In genomic region chr5:14728109-14728938, GRCh38 we compare ENCODE assay signal across 10 cellular contexts.
DNase-seq lines count a peak whose midpoint lies in the region; ATAC-seq, FAIRE-seq and TF ChIP-seq lines count a peak whose summit lies in the region.
"Had no signal": no experiment of that assay in that cellular context is flagged by ENCODE, and none has a peak within 500 bp of the region (broad histone marks: within the 10 kb centered on the region; RNA-seq: fewer than 3 reads in every experiment).

No MANE protein-coding gene starts in this region.

- DNase-seq in C1 segment of cervical spinal cord (lab: John Stamatoyannopoulos, UW): peak in 11 of 14 donors; percentile 44 to 88 (median 76)
- peak; percentile 20 for DNase-seq in NCI-H2227 treated with DMSO at 0.1 percent for 48 hours (lab: John Stamatoyannopoulos, UW)
- DNase-seq in head of caudate nucleus: peak; percentile 64 to 95 (median 87)
- DNase-seq in mucosa of gallbladder (ENCODE audit: low spot score): peak; percentile 77
- DNase-seq in GM12891 (ENCODE audit: insufficient read length, low spot score): no peak
- DNase-seq in NCI-H187 (lab: John Stamatoyannopoulos, UW): no peak
- DNase-seq: activated B cell treated with CpG ODN at 0.5 μM for 24 hours had no signal

- TF ChIP-seq POLR2A in GM12891 (IDR thresholded peaks at IDR 0.05; ENCODE audit: low read depth, low read length): no peak

- intact Hi-C loops in head of caudate nucleus (cut with DNase I): no loop called here

- no peak for FAIRE-seq in GM12891 (lab: Jason Lieb, UNC)

- no peak for ATAC-seq in HG03025 (IDR thresholded peaks at IDR 0.05; ENCODE audit: low FRiP score, unreplicated experiment)
- no peak for ATAC-seq in GM21786 (IDR thresholded peaks at IDR 0.05; ENCODE audit: unreplicated experiment)
- ATAC-seq: activated T-helper 17 cell treated with anti-CD3 and anti-CD28 coated beads, Interleukin-2, amount 50 U/mL, for 72 hours had no signal

TF ChIP-seq in GM12891, 5 proteins besides CTCF, POLR2A, EP300 and RAD21:
- TF ChIP-seq SPI1 (IDR thresholded peaks at IDR 0.05; ENCODE audit: low read depth, low read length): no peak
- TF ChIP-seq PAX5 (IDR thresholded peaks at IDR 0.05; ENCODE audit: insufficient read depth, low read length, severe bottlenecking): no peak
- no peak for TF ChIP-seq POLR2AphosphoS5 (IDR thresholded peaks at IDR 0.05; ENCODE audit: low read depth, low read length)
- TF ChIP-seq POU2F2 (IDR thresholded peaks at IDR 0.05; ENCODE audit: low read depth, low read length): no peak
- no peak for TF ChIP-seq TAF1 (IDR thresholded peaks at IDR 0.05; ENCODE audit: low read depth, low read length)

Comparison
In these comparisons a context has a peak if more than half of its experiments do, and no peak if none do; other contexts are left out.
1. DNase-seq: peak in C1 segment of cervical spinal cord (11 of 14), NCI-H2227 treated with DMSO at 0.1 percent for 48 hours (single experiment), head of caudate nucleus (42 of 42) and mucosa of gallbladder (single experiment); none in GM12891 (single experiment) and NCI-H187 (0 of 2).